ENCODE assay signal across 13 cellular contexts in the genomic region with DNA sequence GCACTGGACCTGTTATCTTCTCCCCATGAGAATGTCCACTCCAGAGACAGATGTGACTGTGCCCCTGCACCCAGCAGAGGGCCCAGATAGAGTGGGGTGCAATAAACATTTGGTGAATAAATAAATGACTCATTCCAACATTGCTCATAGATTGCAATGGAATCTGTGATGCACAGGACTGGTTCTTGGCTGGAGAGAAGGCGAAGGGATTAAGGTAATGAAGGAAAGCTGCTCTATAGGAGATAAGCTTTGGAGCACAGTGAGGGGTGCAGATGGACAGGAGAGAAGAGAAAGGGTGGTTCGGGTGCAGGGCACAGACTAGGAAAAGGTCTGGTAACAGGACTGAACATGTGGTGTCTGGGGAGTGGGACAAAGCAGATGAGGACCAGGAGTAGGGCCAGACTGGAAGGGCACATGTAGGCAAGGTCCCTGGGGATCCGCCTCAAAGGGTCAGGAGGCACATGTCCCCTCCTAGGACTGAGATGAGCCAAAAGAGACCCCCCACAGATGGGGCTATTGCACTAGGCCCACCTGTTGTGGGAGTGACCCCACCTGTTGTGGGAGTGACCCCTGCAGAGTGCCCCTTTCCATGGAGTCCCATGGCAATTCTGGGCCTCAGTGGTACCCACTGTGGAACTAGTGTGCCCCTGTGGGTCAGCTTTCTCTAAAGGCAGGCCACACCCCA. TPM values are rescaled to one million over a fixed set of nuclear protein-coding genes. Genes with fewer than 3 reads are reported as not detected.
DNase-seq lines count a peak whose midpoint lies in the region; ATAC-seq, FAIRE-seq and TF ChIP-seq lines count a peak whose summit lies in the region.
"Had no signal": no experiment of that assay in that cellular context is flagged by ENCODE, and none has a peak within 500 bp of the region (broad histone marks: within the 10 kb centered on the region; RNA-seq: fewer than 3 reads in every experiment).

No MANE protein-coding gene starts in this region.

- no peaks in the 10 kb centered on the region for H3K9me2 ChIP-seq in PC-9 (ENCODE audit: insufficient read depth)

- peaks cover 11% of the 10 kb centered on the region for H3K4me1 Mint-ChIP-seq in Caco-2 (ENCODE audit: low read depth, unreplicated experiment)
- H3K4me1 Mint-ChIP-seq: CD8-positive, alpha-beta memory T cell had no signal

- H3K9me3 ChIP-seq in Caco-2 = no peaks in the 10 kb centered on the region
- H3K9me3 ChIP-seq in PC-9 (ENCODE audit: insufficient read depth, low read depth) = no peaks in the 10 kb centered on the region
- no peaks in the 10 kb centered on the region for H3K9me3 ChIP-seq in trophoblast cell (ENCODE audit: insufficient read depth, low read depth, low read length)
- H3K9me3 ChIP-seq: transverse colon had no signal

- ATAC-seq in left lobe of liver = no peak

- no peak overlapping the region for H3K23ac ChIP-seq in trophoblast cell (ENCODE audit: low read length)

- no peak overlapping the region for H2BK12ac ChIP-seq in trophoblast cell (ENCODE audit: low read length)

- H3K18ac ChIP-seq in trophoblast cell (ENCODE audit: low read length) = no peak overlapping the region

- H3K79me1 ChIP-seq in trophoblast cell (ENCODE audit: low read length) = no peaks in the 10 kb centered on the region

- no peaks in the 10 kb centered on the region for H3K36me3 Mint-ChIP-seq in Caco-2 (ENCODE audit: insufficient read depth, unreplicated experiment)
- H3K36me3 Mint-ChIP-seq: CD8-positive, alpha-beta memory T cell had no signal

- peak overlapping the region; percentile 1 for H3K27ac Mint-ChIP-seq in Caco-2 (ENCODE audit: unreplicated experiment)

- H2BK120ac ChIP-seq in trophoblast cell (ENCODE audit: insufficient read depth, low read length, poor library complexity) = no peak overlapping the region

- H4K91ac ChIP-seq in trophoblast cell (ENCODE audit: low read depth, low read length) = no peak overlapping the region

- H3K36me3 ChIP-seq in Caco-2 (ENCODE audit: control insufficient read depth, insufficient read depth, low read length) (no peaks in the 10 kb centered on the region), PC-9 (ENCODE audit: low read depth) (no peaks in the 10 kb centered on the region), trophoblast cell (ENCODE audit: control insufficient read depth in 1 of 2, insufficient read depth in 2 of 2, low read length in 2 of 2) (no peaks in the 10 kb centered on the region)
- H3K36me3 ChIP-seq: transverse colon had no signal

- TF ChIP-seq CTCF in Caco-2 (IDR thresholded peaks at IDR 0.05; ENCODE audit: insufficient read depth in 1 of 2, low read depth in 1 of 2, low read length in 1 of 2, severe bottlenecking in 1 of 2, unreplicated experiment in 1 of 2) (no peak), PC-9 (conservative IDR thresholded peaks at IDR 0.05) (no peak), choroid plexus epithelial cell (conservative IDR thresholded peaks at IDR 0.05; ENCODE audit: low read depth, low read length) (peak; percentile 25)

- BruUV-seq in Caco-2 (replicated peaks; lab: Mats Ljungman, UMichigan) (no TSS peak), PC-9 (replicated peaks; lab: Mats Ljungman, UMichigan) (no TSS peak)

- H3K4me1 ChIP-seq in Caco-2 (no peaks in the 10 kb centered on the region; the same call in 1 of the 2 replicates), PC-9 (replicated peaks; ENCODE audit: insufficient read depth) (peaks cover 17% of the 10 kb centered on the region), trophoblast cell (ENCODE audit: control insufficient read depth in 1 of 2, insufficient read depth in 2 of 2, low read length in 2 of 2) (no peaks in the 10 kb centered on the region)
- H3K4me1 ChIP-seq: transverse colon had no signal

- no peak overlapping the region for H4K12ac ChIP-seq in trophoblast cell (ENCODE audit: low read depth, low read length)

- no peak overlapping the region for H2AK5ac ChIP-seq in trophoblast cell (ENCODE audit: low read length)

- H3K4ac ChIP-seq in trophoblast cell (ENCODE audit: low read depth, low read length) = no peak overlapping the region

- no peak for FAIRE-seq in RCC 7860 (lab: Jason Lieb, UNC)

- H4K8ac ChIP-seq in trophoblast cell (ENCODE audit: low read depth, low read length) = no peak overlapping the region

- H3K9me3 Mint-ChIP-seq in Caco-2 (ENCODE audit: unreplicated experiment) = no peaks in the 10 kb centered on the region
- H3K9me3 Mint-ChIP-seq: CD8-positive, alpha-beta memory T cell had no signal

- no peaks in the 10 kb centered on the region for H3K27me3 Mint-ChIP-seq in Caco-2 (ENCODE audit: insufficient read depth, unreplicated experiment)
- H3K27me3 Mint-ChIP-seq: CD8-positive, alpha-beta memory T cell had no signal

- no peak overlapping the region for H3K14ac ChIP-seq in trophoblast cell (ENCODE audit: low read length)

- DNase-seq in Caco-2 = no peak
- DNase-seq in PC-9 = peak; percentile 19 to 69
- peak; percentile 51 for DNase-seq in choroid plexus epithelial cell (ENCODE audit: low read depth)
- no peak for DNase-seq in trophoblast cell
- DNase-seq in NCI-H1048 (lab: John Stamatoyannopoulos, UW) = no peak
- DNase-seq in left lobe of liver (ENCODE audit: low spot score) = no peak
- DNase-seq in RCC 7860 (ENCODE audit: low spot score) = no peak
- no peak for DNase-seq in activated naive CD4-positive, alpha-beta T cell treated with Interleukin-2 at 50 U/mL for 16 hours
- DNase-seq: activated naive CD4-positive, alpha-beta T cell; SIG-M5; transverse colon had no signal

- no CpG with 5 or more reads among the region's 3 CpGs for WGBS in trophoblast cell (ENCODE audit: extremely low coverage, insufficient coverage, insufficient read length)

- H2AFZ ChIP-seq in PC-9 = no peak overlapping the region
- H2AFZ ChIP-seq in trophoblast cell (ENCODE audit: insufficient read depth, low read length, poor library complexity) = no peak overlapping the region

- peak overlapping the region; percentile 36 for H3K27ac ChIP-seq in PC-9
- H3K27ac ChIP-seq in trophoblast cell (ENCODE audit: low read depth, low read length) = no peak overlapping the region
- H3K27ac ChIP-seq: transverse colon had no signal

- peak overlapping the region; percentile 52 for H3K4me2 ChIP-seq in PC-9
- H3K4me2 ChIP-seq in trophoblast cell (ENCODE audit: low read length) = no peak overlapping the region

- H4K20me1 ChIP-seq in PC-9 (ENCODE audit: insufficient read depth) = no peaks in the 10 kb centered on the region

- intact Hi-C loops in Caco-2 (cut with micrococcal nuclease; ENCODE audit: unreplicated experiment) (no loop called here), PC-9 (cut with micrococcal nuclease; ENCODE audit: unreplicated experiment) (no loop called here)

- no peak overlapping the region for H2BK5ac ChIP-seq in trophoblast cell (ENCODE audit: low read depth, low read length, poor library complexity)

- H3K4me3 Mint-ChIP-seq in Caco-2 (ENCODE audit: unreplicated experiment) = no peak overlapping the region
- H3K4me3 Mint-ChIP-seq: CD8-positive, alpha-beta memory T cell had no signal

- H3K27me3 ChIP-seq in Caco-2 (replicated peaks; ENCODE audit: control insufficient read depth, insufficient read depth, low read length) (no peaks in the 10 kb centered on the region), PC-9 (ENCODE audit: insufficient read depth, low read depth) (no peaks in the 10 kb centered on the region), trophoblast cell (ENCODE audit: insufficient read depth, low read length) (no peaks in the 10 kb centered on the region)
- H3K27me3 ChIP-seq: transverse colon had no signal

- POLR2A ChIA-PET in Caco-2 (lab: Charles Lee) (interaction anchor here (0.5 to 1.6 kb wide), 3 partner anchors 15 to 1159 kb away, joined by 3 to 6 read pairs (median 3); a partner anchor contains a TSS), PC-9 (lab: Charles Lee; ENCODE audit: unreplicated experiment) (interaction anchor here (0.7 kb wide), 1 partner anchor 193 kb away, joined by 3 read pairs; no protein-coding TSS in a partner anchor)

- H3K9ac ChIP-seq in trophoblast cell (ENCODE audit: low read length) = no peak overlapping the region

- H3K79me2 ChIP-seq in PC-9 (ENCODE audit: low read depth) = no peaks in the 10 kb centered on the region
- H3K79me2 ChIP-seq in trophoblast cell (ENCODE audit: control insufficient read depth, insufficient read depth, low read length, poor library complexity) = no peaks in the 10 kb centered on the region

- H3F3A ChIP-seq in PC-9 (ENCODE audit: insufficient read depth, low read depth) = peaks cover 4% of the 10 kb centered on the region; the same call in 1 of the 2 replicates

- CTCF ChIA-PET in Caco-2 (lab: Charles Lee) (interaction anchor here (0.9 kb wide), 1 partner anchor 118 kb away, joined by 3 read pairs; no protein-coding TSS in a partner anchor), PC-9 (lab: Charles Lee) (interaction anchor here (0.6 kb wide), 1 partner anchor 375 kb away, joined by 3 read pairs; no protein-coding TSS in a partner anchor)

- H3K4me3 ChIP-seq in Caco-2 (ENCODE audit: low read depth, low read length) (no peak overlapping the region), PC-9 (no peak overlapping the region), choroid plexus epithelial cell (ENCODE audit: low read depth, low read length) (no peak overlapping the region), trophoblast cell (ENCODE audit: low read depth, low read length) (peak overlapping the region; percentile 39)
- H3K4me3 ChIP-seq: transverse colon had no signal

RNA-seq across cellular contexts. Expression of a gene that starts 17.5 kb away (rescaled TPM):
- total RNA-seq in Caco-2 (2022) = 28.3 and 32.2 TPM in 2 replicates
- total RNA-seq in PC-9 (2021) = 28.8 and 35.0 TPM in 2 replicates
- polyA plus RNA-seq in trophoblast cell (2013) = 10.5 and 10.7 TPM in 2 replicates
- total RNA-seq in left lobe of liver = 2.1 TPM

RNA-seq across cellular contexts. Expression of a gene that starts 26.2 kb away (rescaled TPM):
- total RNA-seq in Caco-2 (2022) (53.1 and 60.0 TPM in 2 replicates), PC-9 (2021) (61.9 and 71.2 TPM in 2 replicates), left lobe of liver (187 TPM)
- 117 and 125 TPM in 2 replicates for polyA plus RNA-seq in trophoblast cell (2013)

RNA-seq across cellular contexts. Expression of a gene that starts 53.7 kb away (rescaled TPM):
- not detected in 2 replicates for total RNA-seq in Caco-2 (2022)
- 0.30 and 0.44 TPM in 2 replicates for total RNA-seq in PC-9 (2021)
- polyA plus RNA-seq in trophoblast cell (2013) = 0.04 and 0.10 TPM in 2 replicates
- not detected for total RNA-seq in left lobe of liver
- total RNA-seq: pulmonary artery endothelial cell had no signal

Comparison
In these comparisons a context has a peak if more than half of its experiments do, and no peak if none do; other contexts are left out.
1. DNase-seq: peak in PC-9 (2 of 2) and choroid plexus epithelial cell (single experiment); none in Caco-2 (0 of 2), trophoblast cell (0 of 2), NCI-H1048 (single experiment), left lobe of liver (single experiment), RCC 7860 (single experiment) and activated naive CD4-positive, alpha-beta T cell treated with Interleukin-2 at 50 U/mL for 16 hours (single experiment).